1 cellular context compared by ENCODE assay signal in genomic region chr7:27650283-27650682, GRCh38.
TF ChIP-seq lines count a peak whose summit lies in the region.

No MANE protein-coding gene starts in this region.

TF ChIP-seq in HEK293, 187 proteins besides CTCF, POLR2A, EP300 and RAD21 (continued from another document and continues in another):
- TF ChIP-seq ATF2 (tag by site-specific recombination; IDR thresholded peaks at IDR 0.05; ENCODE audit: low read depth) (no peak), HIC1 (tag by site-specific recombination; IDR thresholded peaks at IDR 0.05) (no peak), ZNF155 (tag by site-specific recombination; IDR thresholded peaks at IDR 0.05) (no peak), ZNF184 (tag by site-specific recombination; IDR thresholded peaks at IDR 0.05) (no peak), ZNF624 (tag by site-specific recombination; IDR thresholded peaks at IDR 0.05) (no peak), ZNF664 (tag by site-specific recombination; IDR thresholded peaks at IDR 0.05) (peak; percentile 38; the same call in 1 of the 2 replicates), ZXDB (tag by site-specific recombination; IDR thresholded peaks at IDR 0.05) (no peak), ZEB2 (tag by site-specific recombination; IDR thresholded peaks at IDR 0.05) (no peak), ZNF391 (tag by site-specific recombination; IDR thresholded peaks at IDR 0.05; ENCODE audit: borderline replicate concordance, low read depth) (no peak), SCRT1 (tag by site-specific recombination; IDR thresholded peaks at IDR 0.05; ENCODE audit: borderline replicate concordance) (no peak), ZSCAN16 (tag by site-specific recombination; IDR thresholded peaks at IDR 0.05) (no peak), MYNN (tag by site-specific recombination; IDR thresholded peaks at IDR 0.05; ENCODE audit: borderline replicate concordance) (no peak), ZNF350 (tag by site-specific recombination; IDR thresholded peaks at IDR 0.05) (no peak), ZNF639 (tag by site-specific recombination; IDR thresholded peaks at IDR 0.05) (no peak), ZNF530 (tag by site-specific recombination; IDR thresholded peaks at IDR 0.05; ENCODE audit: low read depth) (no peak), PRDM4 (tag by site-specific recombination; IDR thresholded peaks at IDR 0.05) (no peak), ZNF529 (tag by site-specific recombination; IDR thresholded peaks at IDR 0.05; ENCODE audit: insufficient replicate concordance) (no peak), ZNF335 (tag by site-specific recombination; conservative IDR thresholded peaks at IDR 0.05) (no peak), ZSCAN5A (tag by site-specific recombination; IDR thresholded peaks at IDR 0.05) (no peak), ZNF37A (tag by site-specific recombination; IDR thresholded peaks at IDR 0.05) (no peak), GLIS1 (tag by site-specific recombination; IDR thresholded peaks at IDR 0.05) (no peak), TRIM28 (IDR thresholded peaks at IDR 0.05; ENCODE audit: borderline replicate concordance, low read length) (no peak), ZBTB21 (tag by site-specific recombination; IDR thresholded peaks at IDR 0.05) (no peak), ZNF610 (tag by site-specific recombination; IDR thresholded peaks at IDR 0.05; ENCODE audit: borderline replicate concordance) (no peak), GLIS2 (tag by site-specific recombination; IDR thresholded peaks at IDR 0.05) (no peak), ZNF629 (tag by site-specific recombination; IDR thresholded peaks at IDR 0.05) (no peak), ZBTB49 (tag by site-specific recombination; IDR thresholded peaks at IDR 0.05; ENCODE audit: low read depth) (no peak), KLF8 (tag by site-specific recombination; IDR thresholded peaks at IDR 0.05) (no peak), ZNF341 (tag by site-specific recombination; IDR thresholded peaks at IDR 0.05; ENCODE audit: low read depth) (no peak), GLI4 (tag by site-specific recombination; IDR thresholded peaks at IDR 0.05) (no peak), ZNF791 (tag by site-specific recombination; IDR thresholded peaks at IDR 0.05) (no peak), ZNF654 (tag by site-specific recombination; IDR thresholded peaks at IDR 0.05; ENCODE audit: low read depth) (peak; percentile 15; the same call in 1 of the 2 replicates), ZBTB26 (tag by site-specific recombination; optimal IDR thresholded peaks at IDR 0.05) (no peak), ZNF785 (tag by site-specific recombination; IDR thresholded peaks at IDR 0.05) (no peak), ZNF239 (tag by site-specific recombination; IDR thresholded peaks at IDR 0.05) (no peak), ZNF555 (tag by site-specific recombination; conservative IDR thresholded peaks at IDR 0.05) (peak; percentile 53), REST (tag by site-specific recombination; IDR thresholded peaks at IDR 0.05) (peak; percentile 45; the same call in 1 of the 2 replicates), ZFP3 (tag by site-specific recombination; IDR thresholded peaks at IDR 0.05; ENCODE audit: low read depth) (no peak), ZNF585B (tag by site-specific recombination; IDR thresholded peaks at IDR 0.05) (no peak), ZNF580 (tag by site-specific recombination; IDR thresholded peaks at IDR 0.05) (no peak)
